23 cellular contexts compared by ENCODE assay signal in genomic region chr3:65583203-65583602, GRCh38.
"Had no signal": no experiment of that assay in that cellular context is flagged by ENCODE, and none has a peak within 500 bp of the region (broad histone marks: within the 10 kb centered on the region; RNA-seq: fewer than 3 reads in every experiment).

No MANE protein-coding gene starts in this region.

- H3K27ac ChIP-seq: neural progenitor cell, prostate gland, spleen, thyroid gland, upper lobe of right lung had no signal

- H3K9me3 ChIP-seq: prostate gland, spleen, thyroid gland, upper lobe of right lung had no signal

- ATAC-seq: activated T-cell treated with anti-CD3 and anti-CD28 coated beads, Interleukin-2, amount 50 U/mL, for 4 hours; upper lobe of right lung had no signal

- H2AFZ ChIP-seq: neural progenitor cell had no signal

- H3K4me2 ChIP-seq: neural progenitor cell had no signal

- H3K27me3 ChIP-seq: neural progenitor cell, spleen, thyroid gland, upper lobe of right lung had no signal

- DNase-seq: activated CD4-positive, alpha-beta T cell treated with anti-CD3 and anti-CD28 coated beads for 4 hours; activated CD4-positive, alpha-beta T cell treated with anti-CD3 and anti-CD28 coated beads, Interleukin-2, amount 50 U/mL, for 48 hours; activated CD4-positive, CD25-positive, alpha-beta regulatory T cell; activated CD8-positive, alpha-beta memory T cell treated with anti-CD3 and anti-CD28 coated beads, Interleukin-2, amount 50 U/mL, for 48 hours; activated naive CD4-positive, alpha-beta T cell; activated T-cell treated with anti-CD3 and anti-CD28 coated beads, Interleukin-2, amount 50 U/mL, for 4 hours; cerebellar nuclear complex; effector CD4-positive, alpha-beta T cell; foreskin melanocyte; glutamatergic neuron; hippocampal formation; left cardiac atrium; mesendoderm; naive B cell; spleen; substantia nigra; T1000; thyroid gland; upper lobe of right lung had no signal

- FAIRE-seq: bronchial epithelial cell, endometrium had no signal

- H3K36me3 ChIP-seq: neural progenitor cell, prostate gland, spleen, thyroid gland, upper lobe of right lung had no signal

- H3K4me3 ChIP-seq: neural progenitor cell, prostate gland, spleen, thyroid gland, upper lobe of right lung had no signal

- H3K4me1 ChIP-seq: prostate gland, spleen, upper lobe of right lung had no signal

- H3K9ac ChIP-seq: neural progenitor cell had no signal
